27 cellular contexts compared by ENCODE assay signal in the genomic region with DNA sequence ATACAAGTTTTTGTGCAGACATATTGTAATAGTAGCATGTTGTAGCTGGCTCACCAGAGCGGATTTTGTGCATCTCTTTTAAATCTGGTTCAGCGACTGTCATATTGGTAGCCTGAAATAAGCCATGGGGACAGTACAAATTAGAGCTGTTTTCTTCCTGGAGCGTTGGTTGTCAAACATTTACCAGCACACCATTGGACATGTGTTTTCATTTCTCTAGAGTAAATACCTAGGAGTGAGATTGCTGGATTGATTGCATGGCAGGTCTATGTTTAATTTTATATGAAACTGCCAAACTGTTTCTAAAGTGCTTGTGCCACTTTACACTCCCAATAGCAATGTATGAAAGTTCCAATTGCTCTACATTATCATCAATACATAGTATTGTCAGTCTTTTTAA.
"Had no signal": no experiment of that assay in that cellular context is flagged by ENCODE, and none has a peak within 500 bp of the region (broad histone marks: within the 10 kb centered on the region; RNA-seq: fewer than 3 reads in every experiment).

No MANE protein-coding gene starts in this region.

- H3K9me3 ChIP-seq: left lung, neutrophil, upper lobe of right lung had no signal

- H3K27me3 ChIP-seq: left lung, neutrophil, upper lobe of right lung had no signal

- DNase-seq: activated CD4-positive, alpha-beta memory T cell treated with anti-CD3 and anti-CD28 coated beads, Interleukin-2, amount 10 ng/mL, durations not matched to agents 7 days and 5 days; activated CD4-positive, alpha-beta T cell treated with anti-CD3 and anti-CD28 coated beads for 48 hours; activated effector memory CD4-positive, alpha-beta T cell treated with Interleukin-2 at 50 U/mL for 16 hours; activated naive CD4-positive, alpha-beta T cell treated with Interleukin-2 at 50 U/mL for 16 hours; activated T-cell treated with anti-CD3 and anti-CD28 coated beads, Interleukin-2, amount 50 U/mL, for 48 hours; anterior cingulate cortex; effector memory CD8-positive, alpha-beta T cell; foreskin fibroblast; head of caudate nucleus; hypothalamus; immature natural killer cell; left lung; mesendoderm; stimulated activated CD4-positive, alpha-beta T cell treated with anti-CD3 and anti-CD28 coated beads, Interleukin-4, amount 100 ng/mL, for 24 hours; substantia nigra; T-cell; upper lobe of right lung had no signal

- ATAC-seq: effector memory CD8-positive, alpha-beta T cell; esophagus mucosa; left lung; natural killer cell treated with Interleukin-12 subunit alpha and Interleukin-12 subunit beta and Interleukin-15 and Interleukin-18, amount 100 ng/mL, for 72 hours; sciatic nerve; stimulated activated effector memory CD8-positive, alpha-beta T cell treated with anti-CD3 and anti-CD28 coated beads, Interleukin-12 subunit alpha, Interleukin-12 subunit beta, amount 100 ng/mL, for 72 hours; T-cell; upper lobe of right lung had no signal

- H3K4me3 ChIP-seq: coronary artery, left lung, lung, skin epidermis, upper lobe of right lung had no signal

- H3K9me3 Mint-ChIP-seq: activated CD4-positive, alpha-beta memory T cell treated with anti-CD3 and anti-CD28 coated beads, Interleukin-2, amount 10 ng/mL, durations not matched to agents 7 days and 5 days; effector memory CD8-positive, alpha-beta T cell; immature natural killer cell; natural killer cell treated with Interleukin-12 subunit alpha and Interleukin-12 subunit beta and Interleukin-15 and Interleukin-18, amount 100 ng/mL, for 72 hours; stimulated activated effector memory CD8-positive, alpha-beta T cell treated with anti-CD3 and anti-CD28 coated beads, Interleukin-12 subunit alpha, Interleukin-12 subunit beta, amount 100 ng/mL, for 72 hours; stimulated activated naive CD8-positive, alpha-beta T cell treated with anti-CD3 and anti-CD28 coated beads, Interleukin-15, Interleukin-2, amounts not matched to agents 100 ng/mL and 50 ng/mL, for 24 hours; T-cell had no signal

- H3K4me3 Mint-ChIP-seq: activated CD4-positive, alpha-beta memory T cell treated with anti-CD3 and anti-CD28 coated beads, Interleukin-2, amount 10 ng/mL, durations not matched to agents 7 days and 5 days; effector memory CD8-positive, alpha-beta T cell; immature natural killer cell; natural killer cell treated with Interleukin-12 subunit alpha and Interleukin-12 subunit beta and Interleukin-15 and Interleukin-18, amount 100 ng/mL, for 72 hours; stimulated activated effector memory CD8-positive, alpha-beta T cell treated with anti-CD3 and anti-CD28 coated beads, Interleukin-12 subunit alpha, Interleukin-12 subunit beta, amount 100 ng/mL, for 72 hours; stimulated activated naive CD8-positive, alpha-beta T cell treated with anti-CD3 and anti-CD28 coated beads, Interleukin-15, Interleukin-2, amounts not matched to agents 100 ng/mL and 50 ng/mL, for 24 hours; T-cell had no signal

- H3K27ac Mint-ChIP-seq: activated CD4-positive, alpha-beta memory T cell treated with anti-CD3 and anti-CD28 coated beads, Interleukin-2, amount 10 ng/mL, durations not matched to agents 7 days and 5 days; activated naive CD8-positive, alpha-beta T cell; effector memory CD8-positive, alpha-beta T cell; immature natural killer cell; natural killer cell treated with Interleukin-12 subunit alpha and Interleukin-12 subunit beta and Interleukin-15 and Interleukin-18, amount 100 ng/mL, for 72 hours; stimulated activated effector memory CD8-positive, alpha-beta T cell treated with anti-CD3 and anti-CD28 coated beads, Interleukin-12 subunit alpha, Interleukin-12 subunit beta, amount 100 ng/mL, for 72 hours; stimulated activated naive CD8-positive, alpha-beta T cell treated with anti-CD3 and anti-CD28 coated beads, Interleukin-15, Interleukin-2, amounts not matched to agents 100 ng/mL and 50 ng/mL, for 24 hours had no signal

- H3K27me3 Mint-ChIP-seq: activated CD4-positive, alpha-beta memory T cell treated with anti-CD3 and anti-CD28 coated beads, Interleukin-2, amount 10 ng/mL, durations not matched to agents 7 days and 5 days; activated naive CD8-positive, alpha-beta T cell; effector memory CD8-positive, alpha-beta T cell; stimulated activated naive CD8-positive, alpha-beta T cell treated with anti-CD3 and anti-CD28 coated beads, Interleukin-15, Interleukin-2, amounts not matched to agents 100 ng/mL and 50 ng/mL, for 24 hours; T-cell had no signal

- H3K27ac ChIP-seq: coronary artery, left lung, neutrophil, skin epidermis, upper lobe of right lung had no signal
